In genomic region chr22:42162728-42163489, GRCh38 we compare ENCODE assay signal across 24 cellular contexts. TPM values are rescaled to one million over a fixed set of nuclear protein-coding genes. Genes with fewer than 3 reads are reported as not detected.
DNase-seq lines count a peak whose midpoint lies in the region; ATAC-seq and TF ChIP-seq lines count a peak whose summit lies in the region.
"Had no signal": no experiment of that assay in that cellular context is flagged by ENCODE, and none has a peak within 500 bp of the region (broad histone marks: within the 10 kb centered on the region; RNA-seq: fewer than 3 reads in every experiment).

No MANE protein-coding gene starts in this region.

- H3K18ac ChIP-seq in neuronal stem cell (ENCODE audit: low read length), result peak overlapping the region; percentile 41

- no peak for DNase-seq in activated naive CD8-positive, alpha-beta T cell treated with anti-CD3 and anti-CD28 coated beads, Interleukin-2, amount 50 U/mL, for 24 hours
- peak; percentile 98 for DNase-seq in epithelial cell of esophagus (ENCODE audit: low read depth)
- DNase-seq in neuronal stem cell (ENCODE audit: low spot score), result no peak
- DNase-seq in natural killer cell, result no peak
- DNase-seq in SHP77 (lab: John Stamatoyannopoulos, UW), result no peak
- DNase-seq in activated T-cell treated with anti-CD3 and anti-CD28 coated beads, Interleukin-2, amount 50 U/mL, for 1 hour, result no peak
- DNase-seq: AML-193, C1 segment of cervical spinal cord, DMS53, GDM1, KBM-7, NCI-H1092, NCI-H1436, NCI-H187 treated with DMSO at 0.1 percent for 48 hours, NCI-H2107, NCI-H2227 treated with DMSO at 0.1 percent for 48 hours, NCI-H510A, NCI-H748 treated with DMSO at 0.1 percent for 48 hours, PC-9, RPMI8226 had no signal

- H3K27me3 ChIP-seq in neuronal stem cell (ENCODE audit: control insufficient read depth in 3 of 3, insufficient read depth in 3 of 3, low read depth in 1 of 3, low read length in 3 of 3), result no peaks in the 10 kb centered on the region

- no peaks in the 10 kb centered on the region for H3K79me1 ChIP-seq in neuronal stem cell (ENCODE audit: low read depth, low read length)

- ATAC-seq in activated naive CD8-positive, alpha-beta T cell treated with anti-CD3 and anti-CD28 coated beads, Interleukin-2, amount 50 U/mL, for 24 hours, result no peak
- ATAC-seq in HG03378 (IDR thresholded peaks at IDR 0.05; ENCODE audit: unreplicated experiment), result no peak
- ATAC-seq in natural killer cell, result no peak
- ATAC-seq: HCT116 had no signal

- H2BK15ac ChIP-seq in neuronal stem cell (ENCODE audit: low read length), result no peak overlapping the region

- H3K4me3 ChIP-seq in epithelial cell of esophagus (ENCODE audit: low read length) (no peak overlapping the region), neuronal stem cell (ENCODE audit: low read length in 2 of 2) (peak overlapping the region in 1 of 2 donors; percentile 31)
- H3K4me3 ChIP-seq: GM23338, PC-9 had no signal

- H3K27ac ChIP-seq in neuronal stem cell (replicated peaks; ENCODE audit: low read length), result no peak overlapping the region
- H3K27ac ChIP-seq: PC-9 had no signal

- H2AK5ac ChIP-seq in neuronal stem cell (ENCODE audit: low read depth, low read length), result no peak overlapping the region

- H3K4me2 ChIP-seq in neuronal stem cell (ENCODE audit: insufficient read depth, low read length, poor library complexity, severe bottlenecking), result no peak overlapping the region
- H3K4me2 ChIP-seq: GM23338, PC-9 had no signal

- peaks cover 11 to 12% of the 10 kb centered on the region in 2 donors for H3K4me1 ChIP-seq in neuronal stem cell (ENCODE audit: control insufficient read depth in 2 of 2, insufficient read depth in 1 of 2, low read depth in 1 of 2, low read length in 2 of 2)

- WGBS in neuronal stem cell (ENCODE audit: extremely low coverage in 2 of 2, insufficient read length in 2 of 2, insufficient replicate concordance in 1 of 2), 2 donors, result no CpG with 5 or more reads among the region's 12 CpGs

- no peak overlapping the region for H3K4ac ChIP-seq in neuronal stem cell (ENCODE audit: low read length)

- no peak overlapping the region for H3K4me3 Mint-ChIP-seq in activated naive CD8-positive, alpha-beta T cell
- no peak overlapping the region for H3K4me3 Mint-ChIP-seq in activated naive CD8-positive, alpha-beta T cell treated with anti-CD3 and anti-CD28 coated beads, Interleukin-2, amount 50 U/mL, for 24 hours
- H3K4me3 Mint-ChIP-seq in natural killer cell, result no peak overlapping the region
- H3K4me3 Mint-ChIP-seq: GM23338 had no signal

- H3K9me3 Mint-ChIP-seq in activated naive CD8-positive, alpha-beta T cell (ENCODE audit: low read depth), result no peaks in the 10 kb centered on the region
- H3K9me3 Mint-ChIP-seq in activated naive CD8-positive, alpha-beta T cell treated with anti-CD3 and anti-CD28 coated beads, Interleukin-2, amount 50 U/mL, for 24 hours, result no peaks in the 10 kb centered on the region
- H3K9me3 Mint-ChIP-seq in natural killer cell, result no peaks in the 10 kb centered on the region
- H3K9me3 Mint-ChIP-seq: GM23338 had no signal

- peaks cover 13 to 77% of the 10 kb centered on the region in 2 donors for H3K36me3 ChIP-seq in neuronal stem cell (replicated peaks in 1 of 2; ENCODE audit: control insufficient read depth in 2 of 2, insufficient read depth in 2 of 2, low read length in 2 of 2)

- intact Hi-C loops in natural killer cell (cut with micrococcal nuclease), result no loop called here

- no peak overlapping the region for H2AFZ ChIP-seq in neuronal stem cell (ENCODE audit: low read length)
- H2AFZ ChIP-seq: GM23338, PC-9 had no signal

- no peak overlapping the region for H2BK12ac ChIP-seq in neuronal stem cell (ENCODE audit: low read length)

- H3K36me3 Mint-ChIP-seq in activated naive CD8-positive, alpha-beta T cell, result no peaks in the 10 kb centered on the region
- peaks cover 16% of the 10 kb centered on the region for H3K36me3 Mint-ChIP-seq in activated naive CD8-positive, alpha-beta T cell treated with anti-CD3 and anti-CD28 coated beads, Interleukin-2, amount 50 U/mL, for 24 hours (ENCODE audit: low read depth)
- no peaks in the 10 kb centered on the region for H3K36me3 Mint-ChIP-seq in natural killer cell

- no peak overlapping the region for H2BK120ac ChIP-seq in neuronal stem cell (ENCODE audit: low read depth, low read length)

- no peak for TF ChIP-seq CTCF in epithelial cell of esophagus (IDR thresholded peaks at IDR 0.05; ENCODE audit: insufficient read depth, low read depth, low read length, missing control alignments)
- TF ChIP-seq CTCF in natural killer cell (IDR thresholded peaks at IDR 0.05), result no peak

- H3K9me3 ChIP-seq in neuronal stem cell (replicated peaks in 1 of 2; ENCODE audit: control insufficient read depth in 2 of 2, insufficient read depth in 1 of 2, low read depth in 1 of 2, low read length in 2 of 2), result no peaks in the 10 kb centered on the region

- H3K27me3 Mint-ChIP-seq in activated naive CD8-positive, alpha-beta T cell, result no peaks in the 10 kb centered on the region
- no peaks in the 10 kb centered on the region for H3K27me3 Mint-ChIP-seq in activated naive CD8-positive, alpha-beta T cell treated with anti-CD3 and anti-CD28 coated beads, Interleukin-2, amount 50 U/mL, for 24 hours
- no peaks in the 10 kb centered on the region for H3K27me3 Mint-ChIP-seq in natural killer cell (ENCODE audit: low read depth in 2 of 2)

- H4K91ac ChIP-seq in neuronal stem cell (ENCODE audit: low read depth, low read length, poor library complexity), result no peak overlapping the region

- peak overlapping the region; percentile 10 for H3K27ac Mint-ChIP-seq in activated naive CD8-positive, alpha-beta T cell
- H3K27ac Mint-ChIP-seq in activated naive CD8-positive, alpha-beta T cell treated with anti-CD3 and anti-CD28 coated beads, Interleukin-2, amount 50 U/mL, for 24 hours, result no peak overlapping the region
- no peak overlapping the region for H3K27ac Mint-ChIP-seq in natural killer cell
- H3K27ac Mint-ChIP-seq: GM23338 had no signal

- H3K9ac ChIP-seq in neuronal stem cell (ENCODE audit: low read depth, low read length, poor library complexity), result peak overlapping the region; percentile 16

- H3K4me1 Mint-ChIP-seq in activated naive CD8-positive, alpha-beta T cell (ENCODE audit: low read depth), result peaks cover 2% of the 10 kb centered on the region
- H3K4me1 Mint-ChIP-seq in activated naive CD8-positive, alpha-beta T cell treated with anti-CD3 and anti-CD28 coated beads, Interleukin-2, amount 50 U/mL, for 24 hours, result no peaks in the 10 kb centered on the region
- H3K4me1 Mint-ChIP-seq in natural killer cell, result peaks cover 0 to 5% of the 10 kb centered on the region in 2 donors
- H3K4me1 Mint-ChIP-seq: GM23338 had no signal

- H4K8ac ChIP-seq in neuronal stem cell (ENCODE audit: low read depth, low read length), result peak overlapping the region; percentile 31

- H2BK5ac ChIP-seq in neuronal stem cell (ENCODE audit: low read length), result peak overlapping the region; percentile 71

- H3K23ac ChIP-seq in neuronal stem cell (ENCODE audit: low read depth, low read length, poor library complexity), result peak overlapping the region; percentile 47

- H3K14ac ChIP-seq in neuronal stem cell (ENCODE audit: low read length), result peak overlapping the region; percentile 31

RNA-seq across cellular contexts. Expression of gene CYP2D6, which starts 32.3 kb away (rescaled TPM):
- 0.29 TPM for polyA plus RNA-seq in neuronal stem cell (2013, experiment 1 of 2)
- 0.29 TPM for polyA plus RNA-seq in neuronal stem cell (2013, experiment 2 of 2)
- total RNA-seq in natural killer cell, result 1 to 10 TPM; 3.8 to 5.5 (median 3.9) TPM
